In the genomic region with DNA sequence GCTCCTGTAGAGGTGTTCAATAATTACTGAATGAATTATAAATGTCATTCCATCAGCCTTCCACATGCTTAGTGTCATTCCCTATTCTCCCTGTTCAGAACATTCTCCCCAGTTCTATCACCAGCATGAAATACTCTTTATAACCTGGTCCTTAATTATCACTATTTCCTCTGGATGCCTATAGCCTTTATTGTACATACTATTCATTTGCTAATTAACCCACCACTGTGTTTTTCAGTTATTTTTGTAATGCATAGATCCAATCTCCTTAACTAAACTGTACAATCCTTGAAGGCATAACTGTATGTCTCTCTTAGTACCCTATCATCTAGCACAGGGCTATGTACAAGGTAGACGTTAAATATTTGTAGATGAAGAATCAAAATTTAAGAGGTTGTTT, we compare ENCODE assay signal across 9 cellular contexts. TPM values are rescaled to one million over a fixed set of nuclear protein-coding genes. Genes with fewer than 3 reads are reported as not detected.
DNase-seq lines count a peak whose midpoint lies in the region; TF ChIP-seq lines count a peak whose summit lies in the region.
"Had no signal": no experiment of that assay in that cellular context is flagged by ENCODE, and none has a peak within 500 bp of the region (broad histone marks: within the 10 kb centered on the region; RNA-seq: fewer than 3 reads in every experiment).

No MANE protein-coding gene starts in this region.

- POLR2A ChIA-PET in activated CD4-positive, alpha-beta T cell treated with anti-CD3 and anti-CD28 coated beads, Interleukin-2, amount 10 ng/mL, durations not matched to agents 7 days and 5 days (lab: Charles Lee): no interaction called here

- no peaks in the 10 kb centered on the region for H4K20me1 ChIP-seq in OCI-LY3 (ENCODE audit: insufficient read depth, low read length)

- peaks cover 13% of the 10 kb centered on the region for H3K4me1 ChIP-seq in OCI-LY3 (ENCODE audit: low read length)
- no peaks in the 10 kb centered on the region for H3K4me1 ChIP-seq in endodermal cell (ENCODE audit: control insufficient read depth, insufficient read depth, low read length)
- H3K4me1 ChIP-seq in sigmoid colon: peaks cover 0 to 15% (median 5%) of the 10 kb centered on the region in 4 donors

- peak overlapping the region; percentile 76 for H3K4me2 ChIP-seq in OCI-LY3 (ENCODE audit: low read length)

- intact Hi-C loops in sigmoid colon (cut with DNase I): loop anchor here (5.0 to 10.0 kb wide), 4 partner anchors 117 to 1303 kb away; a partner anchor contains a TSS

- H3K4me3 ChIP-seq in OCI-LY3 (ENCODE audit: low read length) (peak overlapping the region; percentile 98), endodermal cell (ENCODE audit: low read length) (peak overlapping the region; percentile 88), sigmoid colon (peak overlapping the region; percentile 62 to 64 (median 63))

- H3K36me3 ChIP-seq in OCI-LY3 (replicated peaks; ENCODE audit: low read depth, low read length) (no peaks in the 10 kb centered on the region), endodermal cell (ENCODE audit: control insufficient read depth, insufficient read depth, low read length) (no peaks in the 10 kb centered on the region), sigmoid colon (no peaks in the 10 kb centered on the region)

- H3K4me1 Mint-ChIP-seq in activated CD4-positive, alpha-beta T cell treated with anti-CD3 and anti-CD28 coated beads, Interleukin-2, amount 10 ng/mL, durations not matched to agents 7 days and 5 days: peaks cover 27% of the 10 kb centered on the region
- H3K4me1 Mint-ChIP-seq in endodermal cell: peaks cover 5% of the 10 kb centered on the region

- no peaks in the 10 kb centered on the region for H3K27me3 Mint-ChIP-seq in activated CD4-positive, alpha-beta T cell treated with anti-CD3 and anti-CD28 coated beads, Interleukin-2, amount 10 ng/mL, durations not matched to agents 7 days and 5 days
- H3K27me3 Mint-ChIP-seq in endodermal cell (ENCODE audit: insufficient read depth): peaks cover 1% of the 10 kb centered on the region

- TF ChIP-seq EP300 in sigmoid colon (IDR thresholded peaks at IDR 0.05): no peak

- peaks cover 42% of the 10 kb centered on the region for H3K79me2 ChIP-seq in OCI-LY3 (ENCODE audit: low read length)

- peak overlapping the region; percentile 91 for H3K4me3 Mint-ChIP-seq in activated CD4-positive, alpha-beta T cell treated with anti-CD3 and anti-CD28 coated beads, Interleukin-2, amount 10 ng/mL, durations not matched to agents 7 days and 5 days
- peak overlapping the region; percentile 83 for H3K4me3 Mint-ChIP-seq in endodermal cell

- H3K27me3 ChIP-seq in OCI-LY3 (ENCODE audit: low read depth, low read length): no peaks in the 10 kb centered on the region
- H3K27me3 ChIP-seq in endodermal cell (ENCODE audit: control insufficient read depth, insufficient read depth, low read length, poor library complexity, severe bottlenecking): no peaks in the 10 kb centered on the region
- no peaks in the 10 kb centered on the region for H3K27me3 ChIP-seq in sigmoid colon

- no peaks in the 10 kb centered on the region for H3K9me3 Mint-ChIP-seq in activated CD4-positive, alpha-beta T cell treated with anti-CD3 and anti-CD28 coated beads, Interleukin-2, amount 10 ng/mL, durations not matched to agents 7 days and 5 days
- peaks cover 41% of the 10 kb centered on the region for H3K9me3 Mint-ChIP-seq in endodermal cell

- DNase-seq in activated CD4-positive, alpha-beta T cell treated with anti-CD3 and anti-CD28 coated beads, Interleukin-2, amount 10 ng/mL, durations not matched to agents 7 days and 5 days: no peak
- DNase-seq in activated CD4-positive, alpha-beta T cell treated with anti-CD3 and anti-CD28 coated beads for 4 hours: no peak
- DNase-seq in endodermal cell (no peak), sigmoid colon (no peak), NCI-H226 (no peak), NCI-H1930 (lab: John Stamatoyannopoulos, UW) (no peak), NOMO-1 treated with dmso at 0.1 percent for 144 hours (lab: John Stamatoyannopoulos, UW; ENCODE audit: unreplicated experiment) (no peak)
- DNase-seq: NCI-H1105 had no signal

- H3K9ac ChIP-seq in OCI-LY3 (ENCODE audit: low read length): 0 out of 2 replicates have a peak overlapping the region, but pooled peaks have one; percentile 93
- H3K9ac ChIP-seq in endodermal cell (ENCODE audit: extremely low read depth, low read length, poor library complexity, severe bottlenecking): no peak overlapping the region

- H3K27ac ChIP-seq in OCI-LY3 (ENCODE audit: low read length) (no peak overlapping the region), endodermal cell (ENCODE audit: low read depth, low read length) (no peak overlapping the region), sigmoid colon (no peak overlapping the region)

- H3K9me3 ChIP-seq in OCI-LY3 (ENCODE audit: insufficient read depth, low read length) (no peaks in the 10 kb centered on the region), endodermal cell (ENCODE audit: control insufficient read depth, low read length) (no peaks in the 10 kb centered on the region), sigmoid colon (no peaks in the 10 kb centered on the region)

- no peak for TF ChIP-seq POLR2A in sigmoid colon (IDR thresholded peaks at IDR 0.05)

- H2AFZ ChIP-seq in OCI-LY3 (ENCODE audit: low read depth, low read length): no peak overlapping the region

- peak overlapping the region; percentile 76 for H3K27ac Mint-ChIP-seq in activated CD4-positive, alpha-beta T cell treated with anti-CD3 and anti-CD28 coated beads, Interleukin-2, amount 10 ng/mL, durations not matched to agents 7 days and 5 days
- H3K27ac Mint-ChIP-seq in endodermal cell: no peak overlapping the region

- no peak for TF ChIP-seq CTCF in OCI-LY3 (IDR thresholded peaks at IDR 0.05; ENCODE audit: low read depth, low read length)
- TF ChIP-seq CTCF in endodermal cell (conservative IDR thresholded peaks at IDR 0.05): no peak
- TF ChIP-seq CTCF in sigmoid colon (IDR thresholded peaks at IDR 0.05): no peak

- CTCF ChIA-PET in activated CD4-positive, alpha-beta T cell treated with anti-CD3 and anti-CD28 coated beads, Interleukin-2, amount 10 ng/mL, durations not matched to agents 7 days and 5 days (lab: Charles Lee): interaction anchor here (1.7 kb wide), 1 partner anchor 17 kb away, joined by 4 read pairs; no protein-coding TSS in a partner anchor

- no CpG with 5 or more reads among the region's 1 CpG for WGBS in endodermal cell (ENCODE audit: insufficient coverage in 1 of 2, insufficient read length in 1 of 2), 2 experiments
- WGBS in sigmoid colon, 2 donors: 12 to 63% methylated on average over 1 of the region's 1 CpG

- H3K36me3 Mint-ChIP-seq in activated CD4-positive, alpha-beta T cell treated with anti-CD3 and anti-CD28 coated beads, Interleukin-2, amount 10 ng/mL, durations not matched to agents 7 days and 5 days (ENCODE audit: low read depth): peaks cover 3% of the 10 kb centered on the region
- no peaks in the 10 kb centered on the region for H3K36me3 Mint-ChIP-seq in endodermal cell (ENCODE audit: low read depth)

RNA-seq across cellular contexts. Expression of a gene that starts 1.2 kb away (rescaled TPM):
- 10 to 100 TPM; 22.9 to 26.7 TPM for total RNA-seq in activated CD4-positive, alpha-beta T cell treated with anti-CD3 and anti-CD28 coated beads, Interleukin-2, amount 10 ng/mL, durations not matched to agents 7 days and 5 days
- total RNA-seq in endodermal cell (10 to 100 TPM; 38.2 to 40.0 TPM), sigmoid colon (10 to 100 TPM; 37.6 to 88.5 (median 63.6) TPM)
- 29.6 TPM for polyA plus RNA-seq in endodermal cell (2013, experiment 1 of 2)
- polyA plus RNA-seq in endodermal cell (2013, experiment 2 of 2): 26.0 TPM
- 10 to 100 TPM in 1 of 3 donors, 1 to 10 TPM in 2; 5.8 to 14.1 (median 8.4) TPM for polyA plus RNA-seq in sigmoid colon
